13 cellular contexts compared by ENCODE assay signal in the genomic region with DNA sequence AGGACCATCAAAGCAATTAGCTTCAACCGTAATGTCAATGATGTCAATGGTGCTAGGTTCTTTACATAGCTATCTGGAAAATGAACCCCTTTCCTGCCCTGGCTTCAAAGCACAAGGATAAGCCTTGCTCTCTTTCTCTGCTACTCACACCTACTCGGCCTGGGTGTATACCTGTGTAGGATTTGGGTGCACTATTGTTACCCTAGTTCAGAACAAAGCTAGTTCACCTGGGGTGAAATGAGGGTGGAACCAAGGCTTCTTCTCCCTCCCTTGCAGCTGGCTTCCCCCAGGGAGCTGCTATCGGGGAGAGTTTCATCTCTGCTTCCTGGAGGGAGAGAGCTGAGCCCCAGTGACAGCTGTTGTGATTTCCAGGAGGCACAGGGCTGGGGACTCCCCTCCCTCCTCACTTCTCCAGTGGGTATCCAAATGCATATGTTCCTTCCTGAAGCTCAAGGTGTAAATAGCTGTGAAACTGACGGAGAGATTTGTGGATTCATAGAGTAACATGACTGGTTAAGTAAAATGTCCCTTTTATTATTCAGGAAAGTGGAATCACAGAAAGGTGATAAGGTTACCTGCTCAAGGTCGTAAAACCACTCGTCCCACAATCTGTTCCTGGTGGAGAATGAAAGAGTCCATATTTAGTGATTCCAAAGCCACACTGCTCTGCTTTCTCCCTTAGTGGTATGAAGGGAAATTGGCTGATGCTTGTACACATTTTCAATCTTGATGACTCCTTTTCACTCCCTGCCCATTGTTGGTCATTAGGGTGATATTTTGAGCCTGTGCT.
"Had no signal": no experiment of that assay in that cellular context is flagged by ENCODE, and none has a peak within 500 bp of the region (broad histone marks: within the 10 kb centered on the region; RNA-seq: fewer than 3 reads in every experiment).

No MANE protein-coding gene starts in this region.

- H3K4me3 Mint-ChIP-seq: activated CD4-positive, alpha-beta T cell treated with anti-CD3 and anti-CD28 coated beads for 36 hours; activated naive CD4-positive, alpha-beta T cell treated with anti-CD3 and anti-CD28 coated beads, Interleukin-2, amount 10 ng/mL, durations not matched to agents 7 days and 5 days; activated T-helper 17 cell treated with anti-CD3 and anti-CD28 coated beads, Interleukin-2, amount 50 U/mL, for 72 hours had no signal

- H3K36me3 Mint-ChIP-seq: activated naive CD4-positive, alpha-beta T cell treated with anti-CD3 and anti-CD28 coated beads, Interleukin-2, amount 10 ng/mL, durations not matched to agents 7 days and 5 days had no signal

- ATAC-seq: activated CD4-positive, alpha-beta T cell treated with anti-CD3 and anti-CD28 coated beads for 36 hours; activated T-helper 17 cell treated with anti-CD3 and anti-CD28 coated beads, Interleukin-2, amount 50 U/mL, for 72 hours; foreskin keratinocyte; left ventricle myocardium superior; pancreas had no signal

- H3K9me3 Mint-ChIP-seq: activated naive CD4-positive, alpha-beta T cell treated with anti-CD3 and anti-CD28 coated beads, Interleukin-2, amount 10 ng/mL, durations not matched to agents 7 days and 5 days; activated T-helper 17 cell treated with anti-CD3 and anti-CD28 coated beads, Interleukin-2, amount 50 U/mL, for 72 hours had no signal

- DNase-seq: activated CD4-positive, alpha-beta T cell treated with anti-CD3 and anti-CD28 coated beads for 36 hours; activated naive CD4-positive, alpha-beta T cell treated with anti-CD3 and anti-CD28 coated beads, Interleukin-2, amount 10 ng/mL, durations not matched to agents 7 days and 5 days; colonic mucosa; effector CD4-positive, alpha-beta T cell; foreskin keratinocyte; left ventricle myocardium superior; mesenchymal stem cell; pancreas; stimulated activated CD4-positive, alpha-beta T cell treated with anti-CD3 and anti-CD28 coated beads, Interleukin-15, amount 100 ng/mL, for 24 hours; stimulated activated CD4-positive, alpha-beta T cell treated with anti-CD3 and anti-CD28 coated beads, Interleukin-4, amount 100 ng/mL, for 24 hours; stomach; T1000 had no signal

- H3K4me1 Mint-ChIP-seq: activated CD4-positive, alpha-beta T cell treated with anti-CD3 and anti-CD28 coated beads for 36 hours; activated naive CD4-positive, alpha-beta T cell treated with anti-CD3 and anti-CD28 coated beads, Interleukin-2, amount 10 ng/mL, durations not matched to agents 7 days and 5 days; activated T-helper 17 cell treated with anti-CD3 and anti-CD28 coated beads, Interleukin-2, amount 50 U/mL, for 72 hours had no signal

- H3K27ac Mint-ChIP-seq: activated CD4-positive, alpha-beta T cell treated with anti-CD3 and anti-CD28 coated beads for 36 hours; activated naive CD4-positive, alpha-beta T cell treated with anti-CD3 and anti-CD28 coated beads, Interleukin-2, amount 10 ng/mL, durations not matched to agents 7 days and 5 days; activated T-helper 17 cell treated with anti-CD3 and anti-CD28 coated beads, Interleukin-2, amount 50 U/mL, for 72 hours had no signal
